8 cellular contexts compared by ENCODE assay signal in genomic region chr16:68469728-68470460, GRCh38. TPM values are rescaled to one million over a fixed set of nuclear protein-coding genes. Genes with fewer than 3 reads are reported as not detected.
DNase-seq lines count a peak whose midpoint lies in the region; ATAC-seq and TF ChIP-seq lines count a peak whose summit lies in the region.

No MANE protein-coding gene starts in this region.

- no peaks in the 10 kb centered on the region for H3K79me2 ChIP-seq in DND-41 (ENCODE audit: insufficient read depth, low read length)

- H3K27me3 Mint-ChIP-seq in endothelial cell (ENCODE audit: unreplicated experiment), result peaks cover 12% of the 10 kb centered on the region
- no peaks in the 10 kb centered on the region for H3K27me3 Mint-ChIP-seq in stimulated activated naive B cell treated with anti-CD40 and anti-IgM and Interleukin-4, amounts not matched to agents 10 μg/mL and 1 μg/mL and 100 μg/mL, for 72 hours

- H3K4me1 Mint-ChIP-seq in endothelial cell (ENCODE audit: unreplicated experiment), result peaks cover 53% of the 10 kb centered on the region
- peaks cover 35 to 62% of the 10 kb centered on the region in 2 donors for H3K4me1 Mint-ChIP-seq in stimulated activated naive B cell treated with anti-CD40 and anti-IgM and Interleukin-4, amounts not matched to agents 10 μg/mL and 1 μg/mL and 100 μg/mL, for 72 hours

- peak overlapping the region; percentile 40 for H3K9ac ChIP-seq in DND-41 (ENCODE audit: low read depth, low read length)

- H3K27ac Mint-ChIP-seq in endothelial cell (ENCODE audit: unreplicated experiment), result peak overlapping the region; percentile 9
- peak overlapping the region; percentile 43 for H3K27ac Mint-ChIP-seq in stimulated activated naive B cell treated with anti-CD40 and anti-IgM and Interleukin-4, amounts not matched to agents 10 μg/mL and 1 μg/mL and 100 μg/mL, for 72 hours

- peak overlapping the region; percentile 5 for H3K4me3 Mint-ChIP-seq in endothelial cell (ENCODE audit: unreplicated experiment)
- peak overlapping the region; percentile 76 to 83 for H3K4me3 Mint-ChIP-seq in stimulated activated naive B cell treated with anti-CD40 and anti-IgM and Interleukin-4, amounts not matched to agents 10 μg/mL and 1 μg/mL and 100 μg/mL, for 72 hours

- peak overlapping the region; percentile 52 for H2AFZ ChIP-seq in DND-41 (ENCODE audit: low read depth, low read length)

- no peaks in the 10 kb centered on the region for H3K9me3 Mint-ChIP-seq in endothelial cell (ENCODE audit: unreplicated experiment)
- H3K9me3 Mint-ChIP-seq in stimulated activated naive B cell treated with anti-CD40 and anti-IgM and Interleukin-4, amounts not matched to agents 10 μg/mL and 1 μg/mL and 100 μg/mL, for 72 hours, result no peaks in the 10 kb centered on the region

- H3K27ac ChIP-seq in DND-41 (ENCODE audit: low read length), result peak overlapping the region; percentile 34; the same call in 1 of the 2 replicates

- H3K4me2 ChIP-seq in DND-41 (ENCODE audit: insufficient read depth, low read length), result peak overlapping the region; percentile 55

- no peaks in the 10 kb centered on the region for H4K20me1 ChIP-seq in DND-41 (ENCODE audit: insufficient read depth, low read length)

- H3K36me3 ChIP-seq in DND-41 (ENCODE audit: insufficient read depth, low read length), result no peaks in the 10 kb centered on the region

- H3K4me1 ChIP-seq in DND-41 (ENCODE audit: insufficient read depth, low read length), result peaks cover 19% of the 10 kb centered on the region

- peak; percentile 39 for ATAC-seq in DND-41 (ENCODE audit: insufficient read depth, low read depth)
- ATAC-seq in GM21576 (IDR thresholded peaks at IDR 0.05; ENCODE audit: unreplicated experiment), result peak; percentile 8
- peak; percentile 50 for ATAC-seq in stimulated activated naive B cell treated with anti-CD40 and anti-IgM and Interleukin-4, amounts not matched to agents 10 μg/mL and 1 μg/mL and 100 μg/mL, for 72 hours (replicated peaks)
- no peak for ATAC-seq in GM21825 (IDR thresholded peaks at IDR 0.05; ENCODE audit: unreplicated experiment)

- H3K4me3 ChIP-seq in DND-41 (ENCODE audit: low read depth in 1 of 2, low read length in 2 of 2), result peak overlapping the region in 1 of 2 experiments; percentile 28; a peak in 2 of 4 replicates

- DNase-seq in DND-41, result no peak
- peak; percentile 85 for DNase-seq in MV-4-11 (lab: John Stamatoyannopoulos, UW)
- no peak for DNase-seq in endothelial cell (ENCODE audit: low spot score)
- DNase-seq in stimulated activated naive B cell treated with anti-CD40 and anti-IgM and Interleukin-4, amounts not matched to agents 10 μg/mL and 1 μg/mL and 100 μg/mL, for 72 hours, result no peak
- DNase-seq in NCI-H524 (lab: John Stamatoyannopoulos, UW), result no peak
- DNase-seq in OCI-M2 (lab: John Stamatoyannopoulos, UW; ENCODE audit: unreplicated experiment), result no peak

- no peaks in the 10 kb centered on the region for H3K36me3 Mint-ChIP-seq in endothelial cell (ENCODE audit: low read depth, unreplicated experiment)
- no peaks in the 10 kb centered on the region for H3K36me3 Mint-ChIP-seq in stimulated activated naive B cell treated with anti-CD40 and anti-IgM and Interleukin-4, amounts not matched to agents 10 μg/mL and 1 μg/mL and 100 μg/mL, for 72 hours

- TF ChIP-seq CTCF in DND-41 (IDR thresholded peaks at IDR 0.05; ENCODE audit: borderline replicate concordance, extremely low read depth, low read length, poor library complexity, severe bottlenecking), result no peak
- TF ChIP-seq CTCF in endothelial cell (IDR thresholded peaks at IDR 0.05; ENCODE audit: unreplicated experiment), result no peak

- no peaks in the 10 kb centered on the region for H3K9me3 ChIP-seq in DND-41 (ENCODE audit: insufficient read depth, low read length, severe bottlenecking)

- no peaks in the 10 kb centered on the region for H3K27me3 ChIP-seq in DND-41 (ENCODE audit: insufficient read depth, low read length, poor library complexity)

RNA-seq across cellular contexts. Expression of gene SMPD3, which starts 21.6 kb away (rescaled TPM):
- not detected for total RNA-seq in endothelial cell (ENCODE audit: unreplicated experiment)
